8 cellular contexts compared by ENCODE assay signal in genomic region chr17:46180185-46180894, GRCh38. TPM values are rescaled to one million over a fixed set of nuclear protein-coding genes. Genes with fewer than 3 reads are reported as not detected.
A peak's percentile ranks its signal among the peaks of the same experiment; 100 is the strongest.
DNase-seq lines count a peak whose midpoint lies in the region; ATAC-seq, FAIRE-seq and TF ChIP-seq lines count a peak whose summit lies in the region.
"Not testable (repeated sequence)": the region's sequence is repeated elsewhere in the genome, so short reads cannot be mapped to it uniquely, and the experiment has no call there.

No MANE protein-coding gene starts in this region.

- not testable (repeated sequence) for H2AK5ac ChIP-seq in H9 (ENCODE audit: insufficient read length, low read length)

- TF ChIP-seq CTCF in H9 (conservative IDR thresholded peaks at IDR 0.05); NB4 (IDR thresholded peaks at IDR 0.05; ENCODE audit: low read depth, low read length); activated B cell treated with CpG ODN at 0.5 μM for 24 hours (IDR thresholded peaks at IDR 0.05); GM12878 (IDR thresholded peaks at IDR 0.05 in 2 of 3, conservative IDR thresholded peaks at IDR 0.05 in 1 of 3; ENCODE audit: control insufficient read depth in 2 of 3, extremely low read depth in 1 of 3, insufficient read depth in 1 of 3, low read depth in 3 of 3, low read length in 3 of 3); kidney (IDR thresholded peaks at IDR 0.05; ENCODE audit: borderline replicate concordance, extremely low read depth, insufficient read depth): not testable (repeated sequence)

- not testable (repeated sequence) for H3K56ac ChIP-seq in H9 (ENCODE audit: insufficient read length, low read depth, low read length)

- H3K4ac ChIP-seq in H9 (ENCODE audit: low read depth, low read length) = not testable (repeated sequence)

- peak overlapping the region; percentile 2 for H3K4me3 ChIP-seq in CD4-positive, CD25-positive, alpha-beta regulatory T cell (ENCODE audit: low read depth, low read length)
- H3K4me3 ChIP-seq in NB4 (ENCODE audit: low read depth, low read length) = peak overlapping the region; percentile 22
- H3K4me3 ChIP-seq in GM12878; kidney (ENCODE audit: low read length in 2 of 2): not testable (repeated sequence)

- H3K27ac Mint-ChIP-seq in CD4-positive, CD25-positive, alpha-beta regulatory T cell = peak overlapping the region in 1 of 3 donors; percentile 55
- H3K27ac Mint-ChIP-seq in H9 (peak overlapping the region; percentile 94 to 96 (median 96); a peak in 4 of 7 replicates), activated B cell treated with CpG ODN at 0.5 μM for 24 hours (peak overlapping the region; percentile 14)
- peak overlapping the region; percentile 86 to 96 for H3K27ac Mint-ChIP-seq in natural killer cell treated with Interleukin-12 subunit alpha and Interleukin-12 subunit beta and Interleukin-15 and Interleukin-18, amount 100 ng/mL, for 72 hours
- H3K27ac Mint-ChIP-seq in stimulated activated memory B cell treated with anti-CD40 and anti-IgM and Interleukin-4, amounts not matched to agents 10 μg/mL and 1 μg/mL and 100 μg/mL, for 72 hours = peak overlapping the region; percentile 30

- not testable (repeated sequence) for BruUV-seq in GM12878 (replicated peaks; lab: Mats Ljungman, UMichigan)

- SMC1A ChIA-PET in GM12878 (lab: Charles Lee; ENCODE audit: uncharacterized antibody, unreplicated experiment) = interaction anchor here (0.6 to 24.2 kb wide), 19 partner anchors 5 to 212 kb away, joined by 3 to 478 read pairs (median 4); no protein-coding TSS in a partner anchor

- not testable (repeated sequence) for H2BK15ac ChIP-seq in H9 (ENCODE audit: low read depth, low read length)

- H3K9me3 Mint-ChIP-seq in CD4-positive, CD25-positive, alpha-beta regulatory T cell; H9; activated B cell treated with CpG ODN at 0.5 μM for 24 hours; natural killer cell treated with Interleukin-12 subunit alpha and Interleukin-12 subunit beta and Interleukin-15 and Interleukin-18, amount 100 ng/mL, for 72 hours; stimulated activated memory B cell treated with anti-CD40 and anti-IgM and Interleukin-4, amounts not matched to agents 10 μg/mL and 1 μg/mL and 100 μg/mL, for 72 hours: not testable (repeated sequence)

- not testable (repeated sequence) for H3K18ac ChIP-seq in H9 (ENCODE audit: insufficient read length, low read depth, low read length)

- RAD21 ChIA-PET in GM12878 (lab: Charles Lee; ENCODE audit: unreplicated experiment) = interaction anchor here (0.9 to 3.0 kb wide), 8 partner anchors 8 to 176 kb away, joined by 3 to 16 read pairs (median 4); partner anchors contain the start of gene KANSL1

- POLR2A ChIA-PET in activated B cell treated with CpG ODN at 0.5 μM for 24 hours (lab: Charles Lee) = interaction anchor here (1.5 kb wide), 1 partner anchor 13 kb away, joined by 7 read pairs; the partner anchor contains the start of gene KANSL1
- POLR2A ChIA-PET in GM12878 (lab: Charles Lee) = interaction anchor here (0.7 to 2.6 kb wide), 6 partner anchors 16 to 116 kb away, joined by 3 to 10 read pairs (median 4); no protein-coding TSS in a partner anchor

- peaks cover 55 to 96% (median 83%) of the 10 kb centered on the region in 4 donors for H3K4me1 Mint-ChIP-seq in CD4-positive, CD25-positive, alpha-beta regulatory T cell
- H3K4me1 Mint-ChIP-seq in H9 (peaks cover 81 to 84% of the 10 kb centered on the region in 2 experiments), activated B cell treated with CpG ODN at 0.5 μM for 24 hours (peaks cover 91% of the 10 kb centered on the region)
- H3K4me1 Mint-ChIP-seq in natural killer cell treated with Interleukin-12 subunit alpha and Interleukin-12 subunit beta and Interleukin-15 and Interleukin-18, amount 100 ng/mL, for 72 hours (ENCODE audit: low read depth in 2 of 2) = peaks cover 81 to 89% of the 10 kb centered on the region in 2 donors
- peaks cover 83% of the 10 kb centered on the region for H3K4me1 Mint-ChIP-seq in stimulated activated memory B cell treated with anti-CD40 and anti-IgM and Interleukin-4, amounts not matched to agents 10 μg/mL and 1 μg/mL and 100 μg/mL, for 72 hours

- not testable (repeated sequence) for TF ChIP-seq RAD21 in GM12878 (IDR thresholded peaks at IDR 0.05; ENCODE audit: insufficient read depth, low read depth, low read length)

- not testable (repeated sequence) for H3K4me2 ChIP-seq in H9 (ENCODE audit: insufficient read depth, insufficient read length, low read length); GM12878 (ENCODE audit: control insufficient read depth, insufficient read depth)

- not testable (repeated sequence) for ATAC-seq in CD4-positive, CD25-positive, alpha-beta regulatory T cell (ENCODE audit: low read depth in 2 of 2); activated B cell treated with CpG ODN at 0.5 μM for 24 hours (ENCODE audit: low read depth); GM12878; natural killer cell treated with Interleukin-12 subunit alpha and Interleukin-12 subunit beta and Interleukin-15 and Interleukin-18, amount 100 ng/mL, for 72 hours; stimulated activated memory B cell treated with anti-CD40 and anti-IgM and Interleukin-4, amounts not matched to agents 10 μg/mL and 1 μg/mL and 100 μg/mL, for 72 hours

- not testable (repeated sequence) for H4K91ac ChIP-seq in H9 (ENCODE audit: insufficient read length, low read depth, low read length)

- in situ Hi-C loops in GM12878 (cut with MboI) = not testable (repeated sequence)

- H3T11ph ChIP-seq in H9 (ENCODE audit: low read length) = not testable (repeated sequence)

- not testable (repeated sequence) for H2AFZ ChIP-seq in H9 (ENCODE audit: low read length); GM12878 (ENCODE audit: control insufficient read depth, low read depth, low read length)

- not testable (repeated sequence) for H2BK120ac ChIP-seq in H9 (ENCODE audit: low read depth, low read length, poor library complexity, severe bottlenecking)

- not testable (repeated sequence) for H2BK5ac ChIP-seq in H9 (ENCODE audit: insufficient read length, low read length)

- CTCF ChIA-PET in activated B cell treated with CpG ODN at 0.5 μM for 24 hours (lab: Charles Lee) = interaction anchor here (0.7 to 2.5 kb wide), 2 partner anchors 13 to 33 kb away, joined by 3 to 10 read pairs; partner anchors contain the start of gene KANSL1
- CTCF ChIA-PET in GM12878 (lab: Yijun Ruan, JAX) = interaction anchor here (0.8 to 5.2 kb wide), 15 partner anchors 8 to 136 kb away, joined by 3 to 39 read pairs (median 5); partner anchors contain the start of gene KANSL1

- no CpG with 5 or more reads among the region's 16 CpGs for WGBS in H9 (ENCODE audit: extremely low coverage, insufficient read length, low lambda C conversion rate)
- 91% methylated on average over 16 of the region's 16 CpGs for WGBS in GM12878 (ENCODE audit: insufficient coverage, insufficient replicate concordance, low lambda C conversion rate, missing lambda C conversion rate)

- H3K36me3 Mint-ChIP-seq in CD4-positive, CD25-positive, alpha-beta regulatory T cell = peaks cover 21% of the 10 kb centered on the region
- H3K36me3 Mint-ChIP-seq in H9 (ENCODE audit: insufficient read depth in 1 of 3, low read depth in 3 of 3); natural killer cell treated with Interleukin-12 subunit alpha and Interleukin-12 subunit beta and Interleukin-15 and Interleukin-18, amount 100 ng/mL, for 72 hours: not testable (repeated sequence)
- H3K36me3 Mint-ChIP-seq in activated B cell treated with CpG ODN at 0.5 μM for 24 hours (ENCODE audit: low read depth) = peaks cover 26% of the 10 kb centered on the region
- peaks cover 30% of the 10 kb centered on the region for H3K36me3 Mint-ChIP-seq in stimulated activated memory B cell treated with anti-CD40 and anti-IgM and Interleukin-4, amounts not matched to agents 10 μg/mL and 1 μg/mL and 100 μg/mL, for 72 hours

- not testable (repeated sequence) for H3K79me1 ChIP-seq in H9 (ENCODE audit: insufficient read depth, low read depth, low read length, poor library complexity, severe bottlenecking)

- not testable (repeated sequence) for H4K8ac ChIP-seq in H9 (replicated peaks; ENCODE audit: insufficient read length, low read depth, low read length)

- intact Hi-C loops in activated B cell treated with CpG ODN at 0.5 μM for 24 hours (cut with micrococcal nuclease); GM12878 (cut with micrococcal nuclease; ENCODE audit: unreplicated experiment); kidney (cut with DNase I): not testable (repeated sequence)

- FAIRE-seq in GM12878 (lab: Jason Lieb, UNC); kidney (lab: Jason Lieb, UNC): not testable (repeated sequence)

- not testable (repeated sequence) for H3K9me3 ChIP-seq in CD4-positive, CD25-positive, alpha-beta regulatory T cell (ENCODE audit: control insufficient read depth in 2 of 2, low read length in 2 of 2); H9 (ENCODE audit: control insufficient read depth, low read depth, low read length); GM12878 (replicated peaks; ENCODE audit: control insufficient read depth, insufficient read depth, low read length); kidney (ENCODE audit: control insufficient read depth in 1 of 2, low read length in 2 of 2)

- not testable (repeated sequence) for H3K36me3 ChIP-seq in CD4-positive, CD25-positive, alpha-beta regulatory T cell (ENCODE audit: control insufficient read depth, insufficient read depth, low read length); GM12878 (ENCODE audit: control insufficient read depth in 2 of 2, insufficient read depth in 2 of 2, low read length in 1 of 2); kidney (ENCODE audit: control insufficient read depth in 1 of 2, insufficient read depth in 2 of 2, low read length in 2 of 2)

- not testable (repeated sequence) for DNase-seq in CD4-positive, CD25-positive, alpha-beta regulatory T cell; NB4 (ENCODE audit: low read depth); activated B cell treated with CpG ODN at 0.5 μM for 24 hours; GM12878 (ENCODE audit: low read depth, low spot score); natural killer cell treated with Interleukin-12 subunit alpha and Interleukin-12 subunit beta and Interleukin-15 and Interleukin-18, amount 100 ng/mL, for 72 hours (ENCODE audit: low spot score)
- DNase-seq in H9 (peak; percentile 72), kidney (peak; percentile 45)

- H3K23ac ChIP-seq in H9 (ENCODE audit: insufficient read length, low read depth, low read length) = not testable (repeated sequence)

- TF ChIP-seq POLR2A in NB4 (IDR thresholded peaks at IDR 0.05; ENCODE audit: extremely low read depth, insufficient read length); GM12878 (IDR thresholded peaks at IDR 0.05; ENCODE audit: low read depth, low read length): not testable (repeated sequence)

- not testable (repeated sequence) for H3K27me3 ChIP-seq in CD4-positive, CD25-positive, alpha-beta regulatory T cell (ENCODE audit: control insufficient read depth, insufficient read depth, low read length); H9 (ENCODE audit: insufficient read depth, low read length); GM12878 (replicated peaks in 1 of 2; ENCODE audit: control insufficient read depth in 2 of 2, insufficient read depth in 2 of 2, low read length in 1 of 2)

- not testable (repeated sequence) for H3K23me2 ChIP-seq in H9 (ENCODE audit: insufficient read length, low read depth, low read length, poor library complexity, severe bottlenecking)

- H3K27ac ChIP-seq in CD4-positive, CD25-positive, alpha-beta regulatory T cell (ENCODE audit: insufficient read depth, low read length, poor library complexity, severe bottlenecking); GM12878 (ENCODE audit: control insufficient read depth, insufficient read depth); kidney (ENCODE audit: low read depth in 2 of 2, low read length in 2 of 2): not testable (repeated sequence)
- peak overlapping the region; percentile 44 for H3K27ac ChIP-seq in H9 (ENCODE audit: insufficient read length, low read depth, low read length)

- not testable (repeated sequence) for H3K27me3 Mint-ChIP-seq in CD4-positive, CD25-positive, alpha-beta regulatory T cell; H9 (ENCODE audit: low read depth); activated B cell treated with CpG ODN at 0.5 μM for 24 hours; natural killer cell treated with Interleukin-12 subunit alpha and Interleukin-12 subunit beta and Interleukin-15 and Interleukin-18, amount 100 ng/mL, for 72 hours; stimulated activated memory B cell treated with anti-CD40 and anti-IgM and Interleukin-4, amounts not matched to agents 10 μg/mL and 1 μg/mL and 100 μg/mL, for 72 hours

- not testable (repeated sequence) for H4K20me1 ChIP-seq in H9 (ENCODE audit: control insufficient read depth, insufficient read depth, insufficient read length); GM12878 (ENCODE audit: control insufficient read depth, insufficient read depth)

- H4K5ac ChIP-seq in H9 (ENCODE audit: insufficient read length, low read depth, low read length) = not testable (repeated sequence)

- TF ChIP-seq EP300 in GM12878 (IDR thresholded peaks at IDR 0.05; ENCODE audit: borderline replicate concordance in 1 of 2, control insufficient read depth in 1 of 2, low read depth in 2 of 2, low read length in 2 of 2) = not testable (repeated sequence)

- peaks cover 98% of the 10 kb centered on the region for H3K4me1 ChIP-seq in CD4-positive, CD25-positive, alpha-beta regulatory T cell (ENCODE audit: control insufficient read depth, insufficient read depth, low read length, poor library complexity, severe bottlenecking)
- peaks cover 21% of the 10 kb centered on the region for H3K4me1 ChIP-seq in H9 (ENCODE audit: insufficient read depth, low read length)
- H3K4me1 ChIP-seq in GM12878 (ENCODE audit: control insufficient read depth, insufficient read depth, low read length) = peaks cover 55% of the 10 kb centered on the region
- peaks cover 30 to 32% of the 10 kb centered on the region in 2 donors for H3K4me1 ChIP-seq in kidney (ENCODE audit: control insufficient read depth in 1 of 2, insufficient read depth in 1 of 2, low read depth in 1 of 2, low read length in 2 of 2)

- not testable (repeated sequence) for H2BK20ac ChIP-seq in H9 (ENCODE audit: low read depth, low read length, poor library complexity, severe bottlenecking)

- not testable (repeated sequence) for H3K14ac ChIP-seq in H9 (ENCODE audit: insufficient read depth, low read length)

- H3K79me2 ChIP-seq in H9 (ENCODE audit: insufficient read depth, low read length) (peaks cover 81% of the 10 kb centered on the region), GM12878 (ENCODE audit: control insufficient read depth, insufficient read depth, low read length) (peaks cover 100% of the 10 kb centered on the region)

- H3K4me3 Mint-ChIP-seq in CD4-positive, CD25-positive, alpha-beta regulatory T cell = peak overlapping the region in 2 of 4 donors; percentile 59 to 67
- H3K4me3 Mint-ChIP-seq in H9; activated B cell treated with CpG ODN at 0.5 μM for 24 hours; stimulated activated memory B cell treated with anti-CD40 and anti-IgM and Interleukin-4, amounts not matched to agents 10 μg/mL and 1 μg/mL and 100 μg/mL, for 72 hours: not testable (repeated sequence)
- H3K4me3 Mint-ChIP-seq in natural killer cell treated with Interleukin-12 subunit alpha and Interleukin-12 subunit beta and Interleukin-15 and Interleukin-18, amount 100 ng/mL, for 72 hours = peak overlapping the region; percentile 84

- H2BK12ac ChIP-seq in H9 (ENCODE audit: insufficient read length, low read depth, low read length) = not testable (repeated sequence)

- H3K9ac ChIP-seq in H9 (ENCODE audit: extremely low read depth, insufficient read length, low read length); GM12878 (ENCODE audit: control insufficient read depth, insufficient read depth, low read length); kidney (ENCODE audit: low read length in 2 of 2): not testable (repeated sequence)

RNA-seq across cellular contexts. Expression of gene KANSL1, which starts 12.9 kb away (rescaled TPM):
- total RNA-seq in CD4-positive, CD25-positive, alpha-beta regulatory T cell = 295 TPM
- polyA plus RNA-seq in CD4-positive, CD25-positive, alpha-beta regulatory T cell = 10 to 100 TPM in 3 of 4 donors, 1 to 10 TPM in 1; 9.1 to 14.1 (median 11.3) TPM
- 110 and 114 TPM in 2 replicates for total RNA-seq in H9 (2021)
- 127 and 152 TPM in 2 replicates for total RNA-seq in activated B cell treated with CpG ODN at 0.5 μM for 24 hours
- total RNA-seq in GM12878 (2013; cell fraction: nucleolus; rRNA removed) = 808 and 890 TPM in 2 replicates
- 38.1 and 41.9 TPM in 2 replicates for total RNA-seq in GM12878 (2014; rRNA removed)
- 55.1 and 58.9 TPM in 2 replicates for total RNA-seq in GM12878 (2014; rRNA removed; fragmentation: Illumina TruSeq; extraction: Trizol)
- total RNA-seq in GM12878 (2021) = 53.1 and 60.6 TPM in 2 replicates
- polyA plus RNA-seq in GM12878 (2011; ENCODE audit: low read depth) = 19.3 TPM
- polyA plus RNA-seq in GM12878 (2011; rRNA removed) = 29.8 and 35.5 TPM in 2 replicates
- 19.6 and 36.4 TPM in 2 replicates for polyA plus RNA-seq in GM12878 (2011; cell fraction: cytosol; rRNA removed)
- 91.2 and 109 TPM in 2 replicates for polyA plus RNA-seq in GM12878 (2011; cell fraction: nucleus; rRNA removed)
- 21.5 and 25.3 TPM in 2 replicates for polyA plus RNA-seq in GM12878 (2012)
- 27.4 and 30.2 TPM in 2 replicates for polyA plus RNA-seq in GM12878 (2014; fragmentation: Illumina TruSeq; extraction: Trizol)
- polyA plus RNA-seq in GM12878 (2014; fragmentation: Nextera tagmentation; extraction: Ambion mirVana) = 1 to 10 TPM; 4.7 to 8.8 TPM
- polyA plus RNA-seq in GM12878 (2014; rRNA removed) = 21.8 and 28.6 TPM in 2 replicates
- 10 to 100 TPM; 17.9 to 22.1 TPM for polyA plus RNA-seq in GM12878 (2016; fragmentation: Nextera tagmentation; extraction: Ambion mirVana)
- polyA minus RNA-seq in GM12878 (2011; rRNA and poly(A)+ RNA removed) = 165 and 213 TPM in 2 replicates
- 49.7 and 57.3 TPM in 2 replicates for polyA minus RNA-seq in GM12878 (2011; cell fraction: cytosol; rRNA and poly(A)+ RNA removed)
- 183 and 241 TPM in 2 replicates for polyA minus RNA-seq in GM12878 (2011; cell fraction: nucleus; rRNA and poly(A)+ RNA removed)
- total RNA-seq in kidney = 97.3 TPM
- polyA plus RNA-seq in kidney (ENCODE audit: insufficient read depth, low read depth, low replicate concordance) = 13.7 TPM
- total RNA-seq in natural killer cell treated with Interleukin-12 subunit alpha and Interleukin-12 subunit beta and Interleukin-15 and Interleukin-18, amount 100 ng/mL, for 72 hours = 100 to 1,000 TPM; 127 to 161 TPM
